Comparison of ENCODE assay signal across 18 cellular contexts in the genomic region with DNA sequence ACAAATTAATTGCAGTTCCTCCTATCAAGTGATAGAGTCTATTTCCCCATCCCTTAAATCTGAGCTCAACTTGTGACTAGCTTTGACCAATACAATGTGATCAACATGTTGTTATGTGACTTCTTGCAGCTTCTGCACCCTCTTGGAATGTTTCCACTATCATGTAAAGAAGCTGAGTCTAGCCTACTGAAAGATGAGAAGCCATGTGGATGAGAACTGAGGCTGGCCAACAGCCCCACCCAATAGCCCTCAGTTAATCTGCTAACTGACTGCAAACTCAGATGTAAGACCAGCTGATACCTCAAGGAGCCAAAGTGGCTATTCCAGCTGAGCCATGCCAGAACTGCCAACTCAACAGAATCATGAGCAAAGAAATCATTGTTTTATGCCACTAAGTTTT. TPM values are rescaled to one million over a fixed set of nuclear protein-coding genes. Genes with fewer than 3 reads are reported as not detected.
DNase-seq lines count a peak whose midpoint lies in the region; ATAC-seq, FAIRE-seq and TF ChIP-seq lines count a peak whose summit lies in the region.
"Had no signal": no experiment of that assay in that cellular context is flagged by ENCODE, and none has a peak within 500 bp of the region (broad histone marks: within the 10 kb centered on the region; RNA-seq: fewer than 3 reads in every experiment).

No MANE protein-coding gene starts in this region.

- no peaks in the 10 kb centered on the region for H3K9me3 Mint-ChIP-seq in naive thymus-derived CD8-positive, alpha-beta T cell
- no peaks in the 10 kb centered on the region for H3K9me3 Mint-ChIP-seq in activated naive CD8-positive, alpha-beta T cell treated with anti-CD3 and anti-CD28 coated beads for 36 hours

- ATAC-seq in lower lobe of right lung = no peak
- no peak for ATAC-seq in naive thymus-derived CD8-positive, alpha-beta T cell

- peak overlapping the region in 2 of 10 donors; percentile 15 to 49 for H3K27ac Mint-ChIP-seq in naive thymus-derived CD8-positive, alpha-beta T cell
- H3K27ac Mint-ChIP-seq in activated naive CD8-positive, alpha-beta T cell treated with anti-CD3 and anti-CD28 coated beads for 36 hours = no peak overlapping the region

- H3K4me1 ChIP-seq in neutrophil (ENCODE audit: control insufficient read depth in 1 of 2, insufficient read depth in 1 of 2, low read depth in 1 of 2, low read length in 1 of 2) (no peaks in the 10 kb centered on the region), lower lobe of right lung (no peaks in the 10 kb centered on the region)
- H3K4me1 ChIP-seq: BLaER1 had no signal

- peak; percentile 46 for FAIRE-seq in D721Med (lab: Jason Lieb, UNC)
- FAIRE-seq: RCC 7860 had no signal

- DNase-seq in D721Med (ENCODE audit: insufficient read length, low spot score) = no peak
- peak; percentile 6 for DNase-seq in RPMI7951 (ENCODE audit: low read depth)
- DNase-seq in fibroblast of gingiva (ENCODE audit: low read depth) = peak; percentile 45
- DNase-seq in lower lobe of right lung = no peak
- no peak for DNase-seq in NCI-H2107 (lab: John Stamatoyannopoulos, UW)
- DNase-seq in naive thymus-derived CD8-positive, alpha-beta T cell = no peak
- DNase-seq in activated naive CD8-positive, alpha-beta T cell treated with anti-CD3 and anti-CD28 coated beads for 36 hours = no peak
- DNase-seq: DMS153, MG63, NCI-H1105 treated with DMSO at 0.1 percent for 48 hours, NCI-H187 treated with DMSO at 0.1 percent for 48 hours, NCI-H524, SHP77 treated with DMSO at 0.1 percent for 48 hours had no signal

- peaks cover 0 to 21% (median 10%) of the 10 kb centered on the region in 3 donors for H3K36me3 Mint-ChIP-seq in naive thymus-derived CD8-positive, alpha-beta T cell
- peaks cover 20% of the 10 kb centered on the region for H3K36me3 Mint-ChIP-seq in activated naive CD8-positive, alpha-beta T cell treated with anti-CD3 and anti-CD28 coated beads for 36 hours

- no peak overlapping the region for H3K4me3 ChIP-seq in neutrophil (ENCODE audit: low read depth in 1 of 2, low read length in 1 of 2)
- no peak overlapping the region for H3K4me3 ChIP-seq in lower lobe of right lung
- H3K4me3 ChIP-seq: BLaER1, HAP-1, MG63 had no signal

- TF ChIP-seq CTCF in D721Med (IDR thresholded peaks at IDR 0.05; ENCODE audit: insufficient read depth, missing control alignments) = no peak
- no peak for TF ChIP-seq CTCF in neutrophil (IDR thresholded peaks at IDR 0.05)
- no peak for TF ChIP-seq CTCF in lower lobe of right lung (IDR thresholded peaks at IDR 0.05)

- intact Hi-C loops in lower lobe of right lung (cut with DNase I) = no loop called here

- H3K9me3 ChIP-seq in neutrophil (no peaks in the 10 kb centered on the region), lower lobe of right lung (no peaks in the 10 kb centered on the region)
- H3K9me3 ChIP-seq: BLaER1, HAP-1, MG63 had no signal

- H3K27me3 Mint-ChIP-seq in naive thymus-derived CD8-positive, alpha-beta T cell = no peaks in the 10 kb centered on the region
- H3K27me3 Mint-ChIP-seq in activated naive CD8-positive, alpha-beta T cell treated with anti-CD3 and anti-CD28 coated beads for 36 hours = no peaks in the 10 kb centered on the region

- POLR2A ChIA-PET in naive thymus-derived CD8-positive, alpha-beta T cell (lab: Charles Lee) = no interaction called here

- H3K27ac ChIP-seq in neutrophil (peak overlapping the region; percentile 37), lower lobe of right lung (no peak overlapping the region)
- H3K27ac ChIP-seq: BLaER1, HL-60 had no signal

- H3K4me1 Mint-ChIP-seq in naive thymus-derived CD8-positive, alpha-beta T cell = peaks cover 2 to 22% (median 14%) of the 10 kb centered on the region in 4 donors
- H3K4me1 Mint-ChIP-seq in activated naive CD8-positive, alpha-beta T cell treated with anti-CD3 and anti-CD28 coated beads for 36 hours = peaks cover 6% of the 10 kb centered on the region

- H3K27me3 ChIP-seq in neutrophil (no peaks in the 10 kb centered on the region), lower lobe of right lung (ENCODE audit: low read depth) (no peaks in the 10 kb centered on the region)
- H3K27me3 ChIP-seq: BLaER1, MG63 had no signal

- H3K4me3 Mint-ChIP-seq in naive thymus-derived CD8-positive, alpha-beta T cell = no peak overlapping the region
- H3K4me3 Mint-ChIP-seq in activated naive CD8-positive, alpha-beta T cell treated with anti-CD3 and anti-CD28 coated beads for 36 hours = no peak overlapping the region

- H3K36me3 ChIP-seq in neutrophil (peaks cover 74% of the 10 kb centered on the region), lower lobe of right lung (peaks cover 21% of the 10 kb centered on the region)
- H3K36me3 ChIP-seq: BLaER1, HAP-1 had no signal

RNA-seq across cellular contexts. Expression of a gene that starts 44.0 kb away (rescaled TPM):
- 16.9 and 19.7 TPM in 2 replicates for total RNA-seq in RPMI7951 (2014; rRNA removed; shearing (Covaris generic))
- total RNA-seq in lower lobe of right lung = 72.4 TPM
- 10 to 100 TPM; 23.0 to 27.2 TPM for total RNA-seq in naive thymus-derived CD8-positive, alpha-beta T cell
- polyA plus RNA-seq in naive thymus-derived CD8-positive, alpha-beta T cell = 10 to 100 TPM in 1 of 3 donors, 1 to 10 TPM in 2; 6.4 to 10.9 (median 6.6) TPM
- 10 to 100 TPM; 63.8 to 76.2 TPM for total RNA-seq in activated naive CD8-positive, alpha-beta T cell treated with anti-CD3 and anti-CD28 coated beads for 36 hours

Comparison
In these comparisons a context has a peak if more than half of its experiments do, and no peak if none do; other contexts are left out.
1. DNase-seq: peak in RPMI7951 (single experiment) and fibroblast of gingiva (single experiment); none in D721Med (single experiment), lower lobe of right lung (single experiment), NCI-H2107 (single experiment), naive thymus-derived CD8-positive, alpha-beta T cell (0 of 10) and activated naive CD8-positive, alpha-beta T cell treated with anti-CD3 and anti-CD28 coated beads for 36 hours (single experiment).